11 cellular contexts compared by ENCODE assay signal in genomic region chr5:44401611-44402010, GRCh38. TPM values are rescaled to one million over a fixed set of nuclear protein-coding genes. Genes with fewer than 3 reads are reported as not detected.
"Had no signal": no experiment of that assay in that cellular context is flagged by ENCODE, and none has a peak within 500 bp of the region (broad histone marks: within the 10 kb centered on the region; RNA-seq: fewer than 3 reads in every experiment).

No MANE protein-coding gene starts in this region.

- ATAC-seq: HepG2 had no signal

- H3K27ac ChIP-seq: HL-60, KMS-11 had no signal

- H3K4me2 ChIP-seq: KMS-11 had no signal

- FAIRE-seq: HepG2, HTR-8/SVneo had no signal

- H3K9ac ChIP-seq: KMS-11 had no signal

- DNase-seq: IMR-90, Karpas-422, KBM-7, KG1 had no signal

RNA-seq across cellular contexts. Expression of gene FGF10, which starts 12.4 kb away (rescaled TPM):
- total RNA-seq: HepG2, HT-29, HT1080, IMR-90 had no signal
- polyA plus RNA-seq: HepG2, IgD-negative memory B cell, IMR-90 had no signal
